Comparison of ENCODE assay signal across 11 cellular contexts in the genomic region with DNA sequence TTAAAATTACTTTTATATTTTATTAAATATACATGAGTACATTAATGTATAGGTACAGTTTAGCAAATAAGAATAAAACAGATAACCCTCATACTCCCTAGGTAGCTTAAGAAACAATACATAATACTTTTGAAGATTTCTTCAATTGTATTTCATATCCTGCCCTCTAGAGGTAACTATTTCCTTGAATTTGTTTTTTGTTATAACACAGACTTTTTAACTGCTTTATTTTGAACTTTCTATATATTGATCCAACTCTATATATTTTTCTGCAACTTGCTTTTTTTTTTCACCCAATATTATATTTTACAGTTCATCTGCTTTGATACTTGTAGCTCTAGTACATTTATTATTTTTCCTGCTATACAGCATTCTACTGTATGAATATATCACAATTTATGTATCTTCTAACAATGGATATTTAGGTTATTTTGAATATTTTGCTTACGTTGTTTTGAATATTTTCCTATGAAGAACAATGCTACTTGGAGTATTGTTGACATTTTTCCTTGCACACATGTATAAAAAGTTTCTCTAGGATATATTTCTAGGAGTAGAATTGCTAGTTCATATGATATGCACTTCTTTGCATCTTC.
DNase-seq lines count a peak whose midpoint lies in the region; ATAC-seq and TF ChIP-seq lines count a peak whose summit lies in the region.
"Had no signal": no experiment of that assay in that cellular context is flagged by ENCODE, and none has a peak within 500 bp of the region (broad histone marks: within the 10 kb centered on the region; RNA-seq: fewer than 3 reads in every experiment).

No MANE protein-coding gene starts in this region.

- H3K36me3 Mint-ChIP-seq in natural killer cell: no peaks in the 10 kb centered on the region
- no peaks in the 10 kb centered on the region for H3K36me3 Mint-ChIP-seq in natural killer cell treated with Interleukin-12 subunit alpha and Interleukin-12 subunit beta and Interleukin-15 and Interleukin-18, amount 100 ng/mL, for 72 hours

- intact Hi-C loops in natural killer cell (cut with micrococcal nuclease): no loop called here

- H3K27me3 Mint-ChIP-seq in natural killer cell (ENCODE audit: low read depth in 2 of 2): peaks cover 0 to 4% of the 10 kb centered on the region in 2 donors
- H3K27me3 Mint-ChIP-seq in natural killer cell treated with Interleukin-12 subunit alpha and Interleukin-12 subunit beta and Interleukin-15 and Interleukin-18, amount 100 ng/mL, for 72 hours: peaks cover 8 to 11% of the 10 kb centered on the region in 2 donors

- DNase-seq in natural killer cell (no peak), NCI-H69 (lab: John Stamatoyannopoulos, UW) (peak; percentile 6), fibroblast of pulmonary artery (ENCODE audit: low read depth) (peak; percentile 42), NCI-H128 (lab: John Stamatoyannopoulos, UW; ENCODE audit: unreplicated experiment) (no peak), NCI-H1930 (lab: John Stamatoyannopoulos, UW) (no peak), DMS79 (lab: John Stamatoyannopoulos, UW) (no peak)
- no peak for DNase-seq in natural killer cell treated with Interleukin-12 subunit alpha and Interleukin-12 subunit beta and Interleukin-15 and Interleukin-18, amount 100 ng/mL, for 72 hours (ENCODE audit: low spot score)
- no peak for DNase-seq in activated CD8-positive, alpha-beta memory T cell treated with anti-CD3 and anti-CD28 coated beads for 24 hours
- DNase-seq: amniotic stem cell, GF-D8 had no signal

- TF ChIP-seq CTCF in natural killer cell (IDR thresholded peaks at IDR 0.05): peak; percentile 44
- TF ChIP-seq CTCF in fibroblast of pulmonary artery (IDR thresholded peaks at IDR 0.05; ENCODE audit: low read length, missing control alignments): peak; percentile 32

- ATAC-seq in natural killer cell: no peak
- ATAC-seq in natural killer cell treated with Interleukin-12 subunit alpha and Interleukin-12 subunit beta and Interleukin-15 and Interleukin-18, amount 100 ng/mL, for 72 hours: no peak

- H3K9me3 Mint-ChIP-seq in natural killer cell: no peaks in the 10 kb centered on the region
- no peaks in the 10 kb centered on the region for H3K9me3 Mint-ChIP-seq in natural killer cell treated with Interleukin-12 subunit alpha and Interleukin-12 subunit beta and Interleukin-15 and Interleukin-18, amount 100 ng/mL, for 72 hours

- H3K4me1 Mint-ChIP-seq in natural killer cell: no peaks in the 10 kb centered on the region
- H3K4me1 Mint-ChIP-seq in natural killer cell treated with Interleukin-12 subunit alpha and Interleukin-12 subunit beta and Interleukin-15 and Interleukin-18, amount 100 ng/mL, for 72 hours (ENCODE audit: low read depth in 2 of 2): no peaks in the 10 kb centered on the region

- no peak overlapping the region for H3K4me3 ChIP-seq in fibroblast of pulmonary artery (replicated peaks; ENCODE audit: low read depth, low read length)
- H3K4me3 ChIP-seq: SJSA1 had no signal

- H3K27ac Mint-ChIP-seq in natural killer cell: no peak overlapping the region
- no peak overlapping the region for H3K27ac Mint-ChIP-seq in natural killer cell treated with Interleukin-12 subunit alpha and Interleukin-12 subunit beta and Interleukin-15 and Interleukin-18, amount 100 ng/mL, for 72 hours

- H3K4me3 Mint-ChIP-seq in natural killer cell: no peak overlapping the region
- H3K4me3 Mint-ChIP-seq in natural killer cell treated with Interleukin-12 subunit alpha and Interleukin-12 subunit beta and Interleukin-15 and Interleukin-18, amount 100 ng/mL, for 72 hours: no peak overlapping the region

Comparison
In these comparisons a context has a peak if more than half of its experiments do, and no peak if none do; other contexts are left out.
1. DNase-seq: peak in NCI-H69 (single experiment) and fibroblast of pulmonary artery (single experiment); none in natural killer cell (single experiment), natural killer cell treated with Interleukin-12 subunit alpha and Interleukin-12 subunit beta and Interleukin-15 and Interleukin-18, amount 100 ng/mL, for 72 hours (single experiment), activated CD8-positive, alpha-beta memory T cell treated with anti-CD3 and anti-CD28 coated beads for 24 hours (single experiment), NCI-H128 (single experiment), NCI-H1930 (0 of 2) and DMS79 (single experiment).